32 cellular contexts compared by ENCODE assay signal in genomic region chr15:57677206-57677605, GRCh38.
"Had no signal": no experiment of that assay in that cellular context is flagged by ENCODE, and none has a peak within 500 bp of the region (broad histone marks: within the 10 kb centered on the region; RNA-seq: fewer than 3 reads in every experiment).

No MANE protein-coding gene starts in this region.

- H3K27me3 ChIP-seq: ascending aorta, cardiac muscle cell, Peyer's patch, SJSA1 had no signal

- H3K9me3 ChIP-seq: ascending aorta, Peyer's patch, SJSA1, SK-N-SH had no signal

- H3K4me1 ChIP-seq: Peyer's patch had no signal

- H3K4me1 Mint-ChIP-seq: central memory CD8-positive, alpha-beta T cell; WTC11 had no signal

- DNase-seq: activated CD4-positive, alpha-beta memory T cell treated with anti-CD3 and anti-CD28 coated beads, Interleukin-2, amount 10 ng/mL, durations not matched to agents 7 days and 5 days; activated CD4-positive, alpha-beta T cell treated with anti-CD3 and anti-CD28 coated beads for 36 hours; activated CD8-positive, alpha-beta memory T cell treated with anti-CD3 and anti-CD28 coated beads for 24 hours; activated CD8-positive, alpha-beta memory T cell treated with anti-CD3 and anti-CD28 coated beads, Interleukin-2, amount 10 ng/mL, durations not matched to agents 7 days and 5 days; activated CD8-positive, alpha-beta memory T cell treated with anti-CD3 and anti-CD28 coated beads, Interleukin-2, amount 50 U/mL, for 48 hours; activated effector memory CD4-positive, alpha-beta T cell treated with anti-CD3 and anti-CD28 coated beads, Interleukin-2, amount 50 U/mL, for 16 hours; activated naive CD4-positive, alpha-beta T cell; activated naive CD4-positive, alpha-beta T cell treated with anti-CD3 and anti-CD28 coated beads, Interleukin-2, amount 50 U/mL, for 16 hours; activated naive CD8-positive, alpha-beta T cell treated with anti-CD3 and anti-CD28 coated beads for 36 hours; activated T-cell treated with anti-CD3 and anti-CD28 coated beads, Interleukin-2, amount 50 U/mL, for 48 hours; amygdala; NCI-H1105; NCI-H1417 treated with DMSO at 0.1 percent for 48 hours; NCI-H1930; NCI-H345; NCI-H510A; NCI-H526; NCI-H748 treated with DMSO at 0.1 percent for 48 hours; NK-92 treated with Interleukin-12 subunit alpha and Interleukin-12 subunit beta, amount 100 ng/mL, for 24 hours; PC-3; Peyer's patch; RPMI8226; SHP77 treated with DMSO at 0.1 percent for 48 hours; SK-N-SH had no signal

- H3K36me3 ChIP-seq: ascending aorta, SJSA1 had no signal

- H3K36me3 Mint-ChIP-seq: activated CD8-positive, alpha-beta memory T cell treated with anti-CD3 and anti-CD28 coated beads, Interleukin-2, amount 10 ng/mL, durations not matched to agents 7 days and 5 days; activated naive CD8-positive, alpha-beta T cell treated with anti-CD3 and anti-CD28 coated beads for 36 hours; WTC11 had no signal

- H3K9ac ChIP-seq: SK-N-SH had no signal

- H3K27ac Mint-ChIP-seq: activated CD4-positive, alpha-beta memory T cell treated with anti-CD3 and anti-CD28 coated beads, Interleukin-2, amount 10 ng/mL, durations not matched to agents 7 days and 5 days; activated CD4-positive, alpha-beta T cell treated with anti-CD3 and anti-CD28 coated beads for 36 hours; activated CD8-positive, alpha-beta memory T cell treated with anti-CD3 and anti-CD28 coated beads, Interleukin-2, amount 10 ng/mL, durations not matched to agents 7 days and 5 days; activated naive CD8-positive, alpha-beta T cell treated with anti-CD3 and anti-CD28 coated beads for 36 hours; T-helper 1 cell treated with Interleukin-12 subunit alpha and Interleukin-12 subunit beta and Interleukin-4 antibody, amounts not matched to agents 30 μg/mL and 1 μg/mL, for 36 hours; T-helper 2 cell treated with Interferon-gamma antibody and Interleukin-4, amounts not matched to agents 5 μg/mL and 100 μg/mL, for 36 hours; WTC11 had no signal

- H3K4me3 ChIP-seq: ascending aorta, cardiac muscle cell, Peyer's patch, SJSA1 had no signal

- ATAC-seq: activated CD4-positive, alpha-beta T cell treated with anti-CD3 and anti-CD28 coated beads for 36 hours; activated CD4-positive, CD25-positive, alpha-beta regulatory T cell treated with anti-CD3 and anti-CD28 coated beads, Interleukin-2, amount 50 U/mL, for 24 hours; activated CD8-positive, alpha-beta memory T cell treated with anti-CD3 and anti-CD28 coated beads, Interleukin-2, amount 10 ng/mL, durations not matched to agents 7 days and 5 days; PC-3; WTC11 had no signal

- H3K4me3 Mint-ChIP-seq: activated CD4-positive, alpha-beta memory T cell treated with anti-CD3 and anti-CD28 coated beads, Interleukin-2, amount 10 ng/mL, durations not matched to agents 7 days and 5 days; activated CD4-positive, alpha-beta T cell treated with anti-CD3 and anti-CD28 coated beads for 36 hours; activated CD8-positive, alpha-beta memory T cell treated with anti-CD3 and anti-CD28 coated beads, Interleukin-2, amount 10 ng/mL, durations not matched to agents 7 days and 5 days; activated naive CD8-positive, alpha-beta T cell treated with anti-CD3 and anti-CD28 coated beads for 36 hours; central memory CD8-positive, alpha-beta T cell; T-helper 1 cell treated with Interleukin-12 subunit alpha and Interleukin-12 subunit beta and Interleukin-4 antibody, amounts not matched to agents 30 μg/mL and 1 μg/mL, for 36 hours; T-helper 2 cell treated with Interferon-gamma antibody and Interleukin-4, amounts not matched to agents 5 μg/mL and 100 μg/mL, for 36 hours; WTC11 had no signal

- H3K9me3 Mint-ChIP-seq: activated CD4-positive, alpha-beta memory T cell treated with anti-CD3 and anti-CD28 coated beads, Interleukin-2, amount 10 ng/mL, durations not matched to agents 7 days and 5 days; activated naive CD8-positive, alpha-beta T cell treated with anti-CD3 and anti-CD28 coated beads for 36 hours; central memory CD8-positive, alpha-beta T cell; T-helper 1 cell treated with Interleukin-12 subunit alpha and Interleukin-12 subunit beta and Interleukin-4 antibody, amounts not matched to agents 30 μg/mL and 1 μg/mL, for 36 hours; T-helper 2 cell treated with Interferon-gamma antibody and Interleukin-4, amounts not matched to agents 5 μg/mL and 100 μg/mL, for 36 hours had no signal

- H3K27ac ChIP-seq: ascending aorta, cardiac muscle cell, Peyer's patch, SJSA1 had no signal

- H3K4me2 ChIP-seq: SK-N-SH had no signal
